17 cellular contexts compared by ENCODE assay signal in genomic region chr10:116069856-116070255, GRCh38.
"Had no signal": no experiment of that assay in that cellular context is flagged by ENCODE, and none has a peak within 500 bp of the region (broad histone marks: within the 10 kb centered on the region; RNA-seq: fewer than 3 reads in every experiment).

No MANE protein-coding gene starts in this region.

- H3K27ac ChIP-seq: ascending aorta, coronary artery, epithelial cell of prostate, left ventricle myocardium inferior, parathyroid adenoma, SK-N-MC had no signal

- H3K36me3 Mint-ChIP-seq: activated naive CD4-positive, alpha-beta T cell treated with anti-CD3 and anti-CD28 coated beads, Interleukin-2, amount 50 U/mL, for 72 hours; immature natural killer cell; stimulated activated memory B cell treated with anti-CD40 and anti-IgM and Interleukin-4, amounts not matched to agents 10 μg/mL and 1 μg/mL and 100 μg/mL, for 72 hours had no signal

- DNase-seq: activated CD4-positive, alpha-beta T cell treated with anti-CD3 and anti-CD28 coated beads, Interleukin-2, amount 50 U/mL, for 1 hour; activated T-cell treated with anti-CD3 and anti-CD28 coated beads, Interleukin-2, amount 50 U/mL, for 1 hour; cerebellar nuclear complex; immature natural killer cell; left ventricle myocardium inferior; nephron progenitor cell; small intestine; stomach; transverse colon had no signal

- H3K9me3 Mint-ChIP-seq: nephron progenitor cell; stimulated activated memory B cell treated with anti-CD40 and anti-IgM and Interleukin-4, amounts not matched to agents 10 μg/mL and 1 μg/mL and 100 μg/mL, for 72 hours had no signal

- H3K9ac ChIP-seq: parathyroid adenoma had no signal

- H3K4me3 Mint-ChIP-seq: immature natural killer cell; nephron progenitor cell; stimulated activated memory B cell treated with anti-CD40 and anti-IgM and Interleukin-4, amounts not matched to agents 10 μg/mL and 1 μg/mL and 100 μg/mL, for 72 hours had no signal

- H3K4me1 ChIP-seq: left ventricle myocardium inferior, parathyroid adenoma, transverse colon had no signal

- H3K36me3 ChIP-seq: ascending aorta, left ventricle myocardium inferior, right lobe of liver, transverse colon had no signal

- H3K4me1 Mint-ChIP-seq: immature natural killer cell; stimulated activated memory B cell treated with anti-CD40 and anti-IgM and Interleukin-4, amounts not matched to agents 10 μg/mL and 1 μg/mL and 100 μg/mL, for 72 hours had no signal

- H3K27me3 ChIP-seq: ascending aorta, right lobe of liver, stomach, transverse colon had no signal

- H3K9me3 ChIP-seq: ascending aorta, left ventricle myocardium inferior, right lobe of liver, stomach, transverse colon had no signal

- H3K79me2 ChIP-seq: parathyroid adenoma had no signal

- H3K27ac Mint-ChIP-seq: activated naive CD4-positive, alpha-beta T cell treated with anti-CD3 and anti-CD28 coated beads, Interleukin-2, amount 50 U/mL, for 72 hours; immature natural killer cell; nephron progenitor cell; stimulated activated memory B cell treated with anti-CD40 and anti-IgM and Interleukin-4, amounts not matched to agents 10 μg/mL and 1 μg/mL and 100 μg/mL, for 72 hours had no signal

- H3K27me3 Mint-ChIP-seq: stimulated activated memory B cell treated with anti-CD40 and anti-IgM and Interleukin-4, amounts not matched to agents 10 μg/mL and 1 μg/mL and 100 μg/mL, for 72 hours had no signal

- H3K4me3 ChIP-seq: ascending aorta, coronary artery, left ventricle myocardium inferior, right lobe of liver, SK-N-MC, stomach, transverse colon had no signal

- H2AFZ ChIP-seq: parathyroid adenoma had no signal
